Comparison of ENCODE assay signal across 8 cellular contexts in genomic region chr16:56357291-56357764, GRCh38.
DNase-seq lines count a peak whose midpoint lies in the region; ATAC-seq and TF ChIP-seq lines count a peak whose summit lies in the region.

No MANE protein-coding gene starts in this region.

- TF ChIP-seq EP300 in suprapubic skin (IDR thresholded peaks at IDR 0.05), result no peak

- H3K4me3 Mint-ChIP-seq in brain, result no peak overlapping the region

- H3K9me2 ChIP-seq in DOHH2 (replicated peaks; ENCODE audit: control insufficient read depth, low read length), result no peaks in the 10 kb centered on the region

- H3K4me1 ChIP-seq in DOHH2 (ENCODE audit: control insufficient read depth, low read length) (peaks cover 26% of the 10 kb centered on the region), HUES64 (ENCODE audit: insufficient read depth, low read length) (peaks cover 33% of the 10 kb centered on the region), suprapubic skin (peaks cover 7% of the 10 kb centered on the region)

- H3K27me3 ChIP-seq in DOHH2 (ENCODE audit: control insufficient read depth, low read length) (no peaks in the 10 kb centered on the region), HUES64 (ENCODE audit: insufficient read depth, low read length) (no peaks in the 10 kb centered on the region), suprapubic skin (no peaks in the 10 kb centered on the region)

- peak; percentile 45 for DNase-seq in left lobe of liver (ENCODE audit: low spot score)
- DNase-seq in suprapubic skin (ENCODE audit: low spot score in 2 of 2), result peak; percentile 58 to 77
- no peak for DNase-seq in activated CD4-positive, alpha-beta T cell treated with anti-CD3 and anti-CD28 coated beads, Interleukin-2, amount 50 U/mL, for 4 hours

- 79% methylated on average over 13 of the region's 13 CpGs for WGBS in HUES64
- WGBS in suprapubic skin, result 73% methylated on average over 13 of the region's 13 CpGs

- 0 out of 2 replicates have a peak, but pooled peaks cover 4% of the 10 kb centered on the region for H4K20me1 ChIP-seq in DOHH2 (ENCODE audit: control insufficient read depth, insufficient read depth, low read depth, low read length)

- no peaks in the 10 kb centered on the region for H3K9me3 ChIP-seq in DOHH2 (ENCODE audit: control insufficient read depth, insufficient read depth, low read length)
- H3K9me3 ChIP-seq in HUES64 (ENCODE audit: insufficient read depth, low read depth, low read length), result no peaks in the 10 kb centered on the region
- H3K9me3 ChIP-seq in suprapubic skin, result no peaks in the 10 kb centered on the region

- no peak for TF ChIP-seq POLR2A in suprapubic skin (IDR thresholded peaks at IDR 0.05)

- H3K27ac ChIP-seq in DOHH2 (ENCODE audit: low read depth, low read length) (no peak overlapping the region), HUES64 (ENCODE audit: low read depth, low read length) (no peak overlapping the region), suprapubic skin (no peak overlapping the region)

- H3K4me1 Mint-ChIP-seq in brain, result peaks cover 26% of the 10 kb centered on the region

- H3K36me3 ChIP-seq in DOHH2 (ENCODE audit: control insufficient read depth, low read length) (peaks cover 14% of the 10 kb centered on the region), HUES64 (ENCODE audit: insufficient read depth, low read length) (0 out of 2 replicates have a peak, but pooled peaks cover 4% of the 10 kb centered on the region), suprapubic skin (peaks cover 11% of the 10 kb centered on the region)

- TF ChIP-seq CTCF in DOHH2 (IDR thresholded peaks at IDR 0.05; ENCODE audit: low read depth, low read length, poor library complexity, severe bottlenecking) (no peak), brain (conservative IDR thresholded peaks at IDR 0.05) (no peak), suprapubic skin (IDR thresholded peaks at IDR 0.05) (no peak)

- peaks cover 0 to 3% (median 0%) of the 10 kb centered on the region in 5 experiments for H3K9me3 Mint-ChIP-seq in brain

- peaks cover 19% of the 10 kb centered on the region for H3F3A ChIP-seq in DOHH2 (ENCODE audit: control insufficient read depth, insufficient read depth)

- no peaks in the 10 kb centered on the region for H3K27me3 Mint-ChIP-seq in brain

- peak overlapping the region; percentile 72 for H3K4me2 ChIP-seq in DOHH2 (ENCODE audit: low read length)

- no peaks in the 10 kb centered on the region for H3K79me2 ChIP-seq in DOHH2 (ENCODE audit: control insufficient read depth, low read length)

- peaks cover 9% of the 10 kb centered on the region for H3K36me3 Mint-ChIP-seq in brain

- peak; percentile 32 for ATAC-seq in left lobe of liver
- no peak for ATAC-seq in GM19023 (IDR thresholded peaks at IDR 0.05; ENCODE audit: unreplicated experiment)
- no peak for ATAC-seq in HG03439 (IDR thresholded peaks at IDR 0.05; ENCODE audit: unreplicated experiment)

- peak overlapping the region; percentile 72 for H3K4me3 ChIP-seq in DOHH2 (ENCODE audit: low read length)
- H3K4me3 ChIP-seq in HUES64 (ENCODE audit: low read length), result peak overlapping the region; percentile 51; the same call in 1 of the 2 replicates
- H3K4me3 ChIP-seq in suprapubic skin, result peak overlapping the region; percentile 39

- H3K9ac ChIP-seq in HUES64 (ENCODE audit: low read depth, low read length), result peak overlapping the region; percentile 70; the same call in 1 of the 2 replicates

- H3K27ac Mint-ChIP-seq in brain, result peak overlapping the region in 3 of 5 experiments; percentile 4 to 76 (median 32)

Comparison
In these comparisons a context has a peak if more than half of its experiments do, and no peak if none do; other contexts are left out.
1. DNase-seq: peak in left lobe of liver (single experiment) and suprapubic skin (2 of 2); none in activated CD4-positive, alpha-beta T cell treated with anti-CD3 and anti-CD28 coated beads, Interleukin-2, amount 50 U/mL, for 4 hours (0 of 2).
2. Peak in every context shown above with its lines, with median percentiles within 50 percentile points of each other: H3K4me3 ChIP-seq.